10 cellular contexts compared by ENCODE assay signal in genomic region chr2:64675860-64676259, GRCh38. TPM values are rescaled to one million over a fixed set of nuclear protein-coding genes. Genes with fewer than 3 reads are reported as not detected.
A peak's percentile ranks its signal among the peaks of the same experiment; 100 is the strongest.
DNase-seq lines count a peak whose midpoint lies in the region; FAIRE-seq lines count a peak whose summit lies in the region.
"Had no signal": no experiment of that assay in that cellular context is flagged by ENCODE, and none has a peak within 500 bp of the region (broad histone marks: within the 10 kb centered on the region; RNA-seq: fewer than 3 reads in every experiment).

No MANE protein-coding gene starts in this region.

- H3K4me1 ChIP-seq in small intestine (ENCODE audit: control insufficient read depth in 2 of 2, insufficient read depth in 1 of 2, low read depth in 1 of 2, low read length in 1 of 2) = no peaks in the 10 kb centered on the region

- H3K4me3 ChIP-seq in small intestine (ENCODE audit: low read depth in 1 of 2, low read length in 2 of 2) = no peak overlapping the region

- 79 to 95% (median 82%) methylated on average over 5 of the region's 5 CpGs for WGBS in small intestine, 3 donors

- no peak for DNase-seq in GM18507 (ENCODE audit: extremely low spot score, insufficient read length, low read depth)
- peak; percentile 47 for DNase-seq in RPMI7951 (ENCODE audit: low read depth)
- peak; percentile 84 for DNase-seq in activated naive CD4-positive, alpha-beta T cell treated with anti-CD3 and anti-CD28 coated beads, Interleukin-2, amount 50 U/mL, for 16 hours
- DNase-seq in stimulated activated CD4-positive, alpha-beta T cell treated with anti-CD3 and anti-CD28 coated beads, Interleukin-12 subunit alpha, Interleukin-12 subunit beta, amount 100 ng/mL, for 4 hours = peak; percentile 60
- DNase-seq in dedifferentiated amniotic fluid mesenchymal stem cell (ENCODE audit: extremely low spot score) = no peak
- DNase-seq in NCI-H510A (lab: John Stamatoyannopoulos, UW) = no peak
- no peak for DNase-seq in small intestine
- no peak for DNase-seq in NCI-H1436 treated with DMSO at 0.1 percent for 48 hours (lab: John Stamatoyannopoulos, UW)
- DNase-seq: DND-41 had no signal

- no peak overlapping the region for H3K27ac ChIP-seq in small intestine (ENCODE audit: low read depth in 1 of 2, low read length in 1 of 2)

- no peaks in the 10 kb centered on the region for H3K27me3 ChIP-seq in small intestine (ENCODE audit: control insufficient read depth in 2 of 2, insufficient read depth in 2 of 2, low read length in 2 of 2)

- H3K36me3 ChIP-seq in small intestine (ENCODE audit: control insufficient read depth in 2 of 2, insufficient read depth in 2 of 2, low read length in 2 of 2) = no peaks in the 10 kb centered on the region

- FAIRE-seq in GM18507 (lab: Jason Lieb, UNC) (peak; percentile 24), small intestine (lab: Jason Lieb, UNC) (no peak)
- FAIRE-seq: frontal cortex had no signal

- no peaks in the 10 kb centered on the region for H3K9me3 ChIP-seq in small intestine (ENCODE audit: control insufficient read depth, low read depth)

RNA-seq across cellular contexts. Expression of gene SERTAD2, which starts 22.1 kb away (rescaled TPM):
- 4.9 and 5.0 TPM in 2 replicates for total RNA-seq in RPMI7951 (2014; rRNA removed; shearing (Covaris generic))
- 1 to 10 TPM; 2.7 to 7.8 (median 3.8) TPM for polyA plus RNA-seq in small intestine

Comparison
In these comparisons a context has a peak if more than half of its experiments do, and no peak if none do; other contexts are left out.
1. DNase-seq: peak in RPMI7951 (single experiment), activated naive CD4-positive, alpha-beta T cell treated with anti-CD3 and anti-CD28 coated beads, Interleukin-2, amount 50 U/mL, for 16 hours (single experiment) and stimulated activated CD4-positive, alpha-beta T cell treated with anti-CD3 and anti-CD28 coated beads, Interleukin-12 subunit alpha, Interleukin-12 subunit beta, amount 100 ng/mL, for 4 hours (single experiment); none in GM18507 (single experiment), dedifferentiated amniotic fluid mesenchymal stem cell (single experiment), NCI-H510A (single experiment), small intestine (single experiment) and NCI-H1436 treated with DMSO at 0.1 percent for 48 hours (single experiment).